ENCODE assay signal across 7 cellular contexts in genomic region chr6:57047859-57048258, GRCh38. TPM values are rescaled to one million over a fixed set of nuclear protein-coding genes. Genes with fewer than 3 reads are reported as not detected.
DNase-seq lines count a peak whose midpoint lies in the region; ATAC-seq, FAIRE-seq and TF ChIP-seq lines count a peak whose summit lies in the region.
"Not testable (repeated sequence)": the region's sequence is repeated elsewhere in the genome, so short reads cannot be mapped to it uniquely, and the experiment has no call there.

No MANE protein-coding gene starts in this region.

- not testable (repeated sequence) for H3K9ac ChIP-seq in HUES6 (ENCODE audit: low read length)
- H3K9ac ChIP-seq in SK-N-MC (ENCODE audit: insufficient read length): peak overlapping the region; percentile 72

- not testable (repeated sequence) for H3K27ac ChIP-seq in HUES6 (ENCODE audit: low read depth, low read length); SK-N-MC
- H3K27ac ChIP-seq in hepatocyte: peak overlapping the region; percentile 1

- peaks cover 25% of the 10 kb centered on the region for H3K27me3 Mint-ChIP-seq in activated T-cell treated with anti-CD3 and anti-CD28 coated beads, Interleukin-2, amount 50 U/mL, for 72 hours (ENCODE audit: low read depth)
- peaks cover 16% of the 10 kb centered on the region for H3K27me3 Mint-ChIP-seq in central memory CD8-positive, alpha-beta T cell
- H3K27me3 Mint-ChIP-seq in neural crest cell (ENCODE audit: low read depth): peaks cover 14% of the 10 kb centered on the region

- H3K4me1 ChIP-seq in HUES6 (ENCODE audit: control insufficient read depth, insufficient read depth, low read length): not testable (repeated sequence)
- H3K4me1 ChIP-seq in hepatocyte (ENCODE audit: insufficient read depth): peaks cover 18% of the 10 kb centered on the region

- not testable (repeated sequence) for H2AFZ ChIP-seq in hepatocyte

- not testable (repeated sequence) for ATAC-seq in activated T-cell treated with anti-CD3 and anti-CD28 coated beads, Interleukin-2, amount 50 U/mL, for 72 hours (replicated peaks in 1 of 2); central memory CD8-positive, alpha-beta T cell (replicated peaks; ENCODE audit: extremely low read depth, poor library complexity, severe bottlenecking)

- not testable (repeated sequence) for H3K9me2 ChIP-seq in hepatocyte (replicated peaks; ENCODE audit: insufficient read depth)

- H3K4me3 Mint-ChIP-seq in activated T-cell treated with anti-CD3 and anti-CD28 coated beads, Interleukin-2, amount 50 U/mL, for 72 hours: peak overlapping the region; percentile 82 to 90
- peak overlapping the region; percentile 41 for H3K4me3 Mint-ChIP-seq in central memory CD8-positive, alpha-beta T cell
- H3K4me3 Mint-ChIP-seq in neural crest cell: peak overlapping the region; percentile 88

- peak; percentile 25 for FAIRE-seq in D721Med (lab: Jason Lieb, UNC)

- H3K27ac Mint-ChIP-seq in activated T-cell treated with anti-CD3 and anti-CD28 coated beads, Interleukin-2, amount 50 U/mL, for 72 hours: peak overlapping the region; percentile 79
- H3K27ac Mint-ChIP-seq in central memory CD8-positive, alpha-beta T cell (ENCODE audit: low read depth): peak overlapping the region; percentile 67
- not testable (repeated sequence) for H3K27ac Mint-ChIP-seq in neural crest cell (ENCODE audit: unreplicated experiment)

- H3K36me3 Mint-ChIP-seq in activated T-cell treated with anti-CD3 and anti-CD28 coated beads, Interleukin-2, amount 50 U/mL, for 72 hours (ENCODE audit: insufficient read depth in 2 of 2): peaks cover 9 to 12% of the 10 kb centered on the region in 2 donors
- peaks cover 17% of the 10 kb centered on the region for H3K36me3 Mint-ChIP-seq in central memory CD8-positive, alpha-beta T cell (ENCODE audit: insufficient read depth)
- H3K36me3 Mint-ChIP-seq in neural crest cell (ENCODE audit: low read depth): peaks cover 10% of the 10 kb centered on the region

- WGBS in hepatocyte (ENCODE audit: low lambda C conversion rate, missing lambda C conversion rate): 73% methylated on average over 6 of the region's 6 CpGs

- peaks cover 43% of the 10 kb centered on the region for H3K79me2 ChIP-seq in hepatocyte

- H3K9me3 ChIP-seq in HUES6 (ENCODE audit: control insufficient read depth, insufficient read depth, low read depth, low read length); SK-N-MC (ENCODE audit: low read depth, low read length); hepatocyte (ENCODE audit: low read depth): not testable (repeated sequence)

- peak overlapping the region; percentile 40 for H3K4me3 ChIP-seq in HUES6 (ENCODE audit: low read depth, low read length)
- peak overlapping the region; percentile 55 for H3K4me3 ChIP-seq in SK-N-MC
- H3K4me3 ChIP-seq in hepatocyte: peak overlapping the region; percentile 47

- peak overlapping the region; percentile 83 for H3K4me2 ChIP-seq in hepatocyte

- DNase-seq in D721Med (ENCODE audit: insufficient read length, low spot score); SK-N-MC (ENCODE audit: low read depth, low spot score); activated T-cell treated with anti-CD3 and anti-CD28 coated beads, Interleukin-2, amount 50 U/mL, for 72 hours; central memory CD8-positive, alpha-beta T cell (ENCODE audit: low spot score in 2 of 2); hepatocyte (ENCODE audit: low spot score); neural crest cell (ENCODE audit: low read depth, low spot score): not testable (repeated sequence)

- H3K4me1 Mint-ChIP-seq in activated T-cell treated with anti-CD3 and anti-CD28 coated beads, Interleukin-2, amount 50 U/mL, for 72 hours (ENCODE audit: low read depth): peaks cover 30% of the 10 kb centered on the region
- peaks cover 33% of the 10 kb centered on the region for H3K4me1 Mint-ChIP-seq in central memory CD8-positive, alpha-beta T cell
- H3K4me1 Mint-ChIP-seq in neural crest cell: peaks cover 34% of the 10 kb centered on the region

- peaks cover 21% of the 10 kb centered on the region for H4K20me1 ChIP-seq in hepatocyte (ENCODE audit: insufficient read depth, poor library complexity, severe bottlenecking)

- H3K36me3 ChIP-seq in HUES6 (ENCODE audit: control insufficient read depth, insufficient read depth, low read length) (peaks cover 35% of the 10 kb centered on the region), SK-N-MC (ENCODE audit: insufficient read depth, low read length) (peaks cover 48% of the 10 kb centered on the region)
- H3K36me3 ChIP-seq in hepatocyte (replicated peaks; ENCODE audit: insufficient read depth, low read depth): not testable (repeated sequence)

- not testable (repeated sequence) for TF ChIP-seq CTCF in D721Med (IDR thresholded peaks at IDR 0.05; ENCODE audit: insufficient read depth, missing control alignments); hepatocyte (IDR thresholded peaks at IDR 0.05; ENCODE audit: poor library complexity); neural crest cell (conservative IDR thresholded peaks at IDR 0.05)

- not testable (repeated sequence) for H3K27me3 ChIP-seq in HUES6 (ENCODE audit: control insufficient read depth, insufficient read depth, low read length); hepatocyte

- H3K9me3 Mint-ChIP-seq in activated T-cell treated with anti-CD3 and anti-CD28 coated beads, Interleukin-2, amount 50 U/mL, for 72 hours; central memory CD8-positive, alpha-beta T cell; neural crest cell: not testable (repeated sequence)

RNA-seq across cellular contexts. Expression of gene KIAA1586, which starts 1.4 kb away (rescaled TPM):
- 10 to 100 TPM; 12.1 to 12.4 TPM for total RNA-seq in activated T-cell treated with anti-CD3 and anti-CD28 coated beads, Interleukin-2, amount 50 U/mL, for 72 hours
- 17.9 and 18.6 TPM in 2 replicates for total RNA-seq in hepatocyte
- 11.5 and 11.9 TPM in 2 replicates for polyA plus RNA-seq in hepatocyte
- 38.2 and 39.8 TPM in 2 replicates for total RNA-seq in neural crest cell

RNA-seq across cellular contexts. Expression of gene ZNF451, which starts 42.1 kb away (rescaled TPM):
- 10 to 100 TPM; 73.8 to 76.2 TPM for total RNA-seq in activated T-cell treated with anti-CD3 and anti-CD28 coated beads, Interleukin-2, amount 50 U/mL, for 72 hours
- 53.1 and 63.4 TPM in 2 replicates for total RNA-seq in hepatocyte
- polyA plus RNA-seq in hepatocyte: 12.1 and 15.8 TPM in 2 replicates
- 61.0 and 65.6 TPM in 2 replicates for total RNA-seq in neural crest cell
